Comparison of ENCODE assay signal across 8 cellular contexts in the genomic region with DNA sequence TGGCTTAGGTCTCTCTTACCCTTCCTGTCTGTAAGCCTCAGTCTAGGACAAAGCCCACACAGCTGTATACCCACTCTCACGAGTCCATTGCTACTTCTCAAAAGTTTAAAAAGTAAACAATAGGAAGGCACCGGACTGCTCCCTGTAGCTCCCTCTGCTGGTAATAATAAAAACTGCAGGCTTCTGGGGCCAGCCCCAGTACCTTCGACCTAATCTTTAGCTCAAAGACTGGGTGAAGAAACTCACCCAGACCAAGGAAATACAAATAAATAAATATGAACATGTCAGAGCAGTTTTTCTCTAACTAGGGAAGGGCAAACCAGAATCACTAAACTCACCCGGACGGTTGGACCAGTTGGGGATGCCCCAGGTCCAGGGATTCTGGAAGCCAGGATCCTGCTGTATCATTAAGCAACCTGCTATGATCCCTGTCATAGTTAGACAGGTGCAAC. TPM values are rescaled to one million over a fixed set of nuclear protein-coding genes. Genes with fewer than 3 reads are reported as not detected.
DNase-seq lines count a peak whose midpoint lies in the region; ATAC-seq and TF ChIP-seq lines count a peak whose summit lies in the region.

No MANE protein-coding gene starts in this region.

- intact Hi-C loops in activated CD8-positive, alpha-beta T cell treated with anti-CD3 and anti-CD28 coated beads for 36 hours (cut with micrococcal nuclease), result no loop called here

- TF ChIP-seq CTCF in AG04449 (IDR thresholded peaks at IDR 0.05; ENCODE audit: insufficient read depth, low read length, missing control alignments) (peak; percentile 62), GM13976 (IDR thresholded peaks at IDR 0.05; ENCODE audit: borderline replicate concordance, control extremely low read depth, extremely low read depth, insufficient read depth, missing control alignments) (peak; percentile 75)
- TF ChIP-seq CTCF in activated CD8-positive, alpha-beta T cell treated with anti-CD3 and anti-CD28 coated beads for 36 hours (IDR thresholded peaks at IDR 0.05), result peak; percentile 94

- in situ Hi-C loops in GM13976 (cut with MboI; ENCODE audit: low sequenced_read_pairs, unreplicated experiment), result no loop called here

- CTCF ChIA-PET in AG04449 (lab: Yijun Ruan, JAX), result interaction anchor here (0.7 to 8.8 kb wide), 47 partner anchors 9 to 352 kb away, joined by 3 to 134 read pairs (median 7); a partner anchor contains a TSS
- CTCF ChIA-PET in activated CD8-positive, alpha-beta T cell treated with anti-CD3 and anti-CD28 coated beads for 36 hours (lab: Charles Lee), result interaction anchor here (0.6 to 4.1 kb wide), 64 partner anchors 9 to 660 kb away, joined by 3 to 79 read pairs (median 4); a partner anchor contains a TSS

- peaks cover 25% of the 10 kb centered on the region for H3K36me3 Mint-ChIP-seq in activated CD8-positive, alpha-beta T cell treated with anti-CD3 and anti-CD28 coated beads for 36 hours (ENCODE audit: low read depth)
- H3K36me3 Mint-ChIP-seq in naive thymus-derived CD8-positive, alpha-beta T cell, result peaks cover 0 to 42% (median 5%) of the 10 kb centered on the region in 3 donors

- DNase-seq in AG04449 (ENCODE audit: low read depth, low spot score) (no peak), GM13976 (ENCODE audit: low spot score) (peak; percentile 80), NCI-H82 treated with DMSO at 0.1 percent for 48 hours (lab: John Stamatoyannopoulos, UW; ENCODE audit: unreplicated experiment) (peak; percentile 15), epidermal melanocyte (ENCODE audit: insufficient read length, low spot score) (peak; percentile 89), superior temporal gyrus (ENCODE audit: extremely low spot score) (peak; percentile 84)
- DNase-seq in activated CD8-positive, alpha-beta T cell treated with anti-CD3 and anti-CD28 coated beads for 36 hours, result peak; percentile 71
- peak in 9 of 10 donors; percentile 29 to 75 (median 64) for DNase-seq in naive thymus-derived CD8-positive, alpha-beta T cell

- peak; percentile 65 for ATAC-seq in activated CD8-positive, alpha-beta T cell treated with anti-CD3 and anti-CD28 coated beads for 36 hours
- ATAC-seq in naive thymus-derived CD8-positive, alpha-beta T cell, result peak; percentile 33 to 48
- ATAC-seq in GM19324 (IDR thresholded peaks at IDR 0.05; ENCODE audit: low FRiP score, unreplicated experiment), result no peak

- H3K4me1 Mint-ChIP-seq in activated CD8-positive, alpha-beta T cell treated with anti-CD3 and anti-CD28 coated beads for 36 hours (ENCODE audit: low read depth), result peaks cover 20% of the 10 kb centered on the region
- peaks cover 23 to 43% (median 38%) of the 10 kb centered on the region in 4 donors for H3K4me1 Mint-ChIP-seq in naive thymus-derived CD8-positive, alpha-beta T cell

- H3K4me3 ChIP-seq in AG04449 (ENCODE audit: low read depth, low read length), result no peak overlapping the region

- no peak overlapping the region for H3K27ac Mint-ChIP-seq in activated CD8-positive, alpha-beta T cell treated with anti-CD3 and anti-CD28 coated beads for 36 hours
- H3K27ac Mint-ChIP-seq in naive thymus-derived CD8-positive, alpha-beta T cell, result peak overlapping the region in 9 of 10 donors; percentile 37 to 85 (median 73)

- no peak overlapping the region for H3K4me3 Mint-ChIP-seq in activated CD8-positive, alpha-beta T cell treated with anti-CD3 and anti-CD28 coated beads for 36 hours
- no peak overlapping the region for H3K4me3 Mint-ChIP-seq in naive thymus-derived CD8-positive, alpha-beta T cell

- H3K27me3 Mint-ChIP-seq in activated CD8-positive, alpha-beta T cell treated with anti-CD3 and anti-CD28 coated beads for 36 hours, result no peaks in the 10 kb centered on the region
- H3K27me3 Mint-ChIP-seq in naive thymus-derived CD8-positive, alpha-beta T cell, result no peaks in the 10 kb centered on the region

- POLR2A ChIA-PET in AG04449 (lab: Yijun Ruan, JAX), result interaction anchor here (1.1 to 1.4 kb wide), 2 partner anchors 12 to 16 kb away, joined by 3 to 10 read pairs; a partner anchor contains a TSS
- POLR2A ChIA-PET in activated CD8-positive, alpha-beta T cell treated with anti-CD3 and anti-CD28 coated beads for 36 hours (lab: Charles Lee), result interaction anchor here (0.5 to 4.3 kb wide), 13 partner anchors 8 to 304 kb away, joined by 3 to 19 read pairs (median 4); a partner anchor contains a TSS
- POLR2A ChIA-PET in naive thymus-derived CD8-positive, alpha-beta T cell (lab: Charles Lee), result interaction anchor here (0.7 to 2.2 kb wide), 16 partner anchors 8 to 131 kb away, joined by 3 to 14 read pairs (median 5); a partner anchor contains a TSS

- no peaks in the 10 kb centered on the region for H3K9me3 Mint-ChIP-seq in activated CD8-positive, alpha-beta T cell treated with anti-CD3 and anti-CD28 coated beads for 36 hours
- H3K9me3 Mint-ChIP-seq in naive thymus-derived CD8-positive, alpha-beta T cell, result no peaks in the 10 kb centered on the region

RNA-seq across cellular contexts. Expression of a gene that starts 5.0 kb away (rescaled TPM):
- total RNA-seq in activated CD8-positive, alpha-beta T cell treated with anti-CD3 and anti-CD28 coated beads for 36 hours, result 10 to 100 TPM; 36.5 to 44.7 TPM
- total RNA-seq in naive thymus-derived CD8-positive, alpha-beta T cell, result 10 to 100 TPM; 80.2 to 91.5 TPM
- 10 to 100 TPM; 18.8 to 22.3 (median 20.7) TPM for polyA plus RNA-seq in naive thymus-derived CD8-positive, alpha-beta T cell

RNA-seq across cellular contexts. Expression of a gene that starts 11.8 kb away (rescaled TPM):
- 10 to 100 TPM; 67.1 to 74.3 TPM for total RNA-seq in activated CD8-positive, alpha-beta T cell treated with anti-CD3 and anti-CD28 coated beads for 36 hours
- total RNA-seq in naive thymus-derived CD8-positive, alpha-beta T cell, result 10 to 100 TPM; 74.3 to 77.4 TPM
- 10 to 100 TPM; 80.5 to 85.6 (median 85.3) TPM for polyA plus RNA-seq in naive thymus-derived CD8-positive, alpha-beta T cell

RNA-seq across cellular contexts. Expression of a gene that starts 28.5 kb away (rescaled TPM):
- 10 to 100 TPM; 57.8 to 58.9 TPM for total RNA-seq in activated CD8-positive, alpha-beta T cell treated with anti-CD3 and anti-CD28 coated beads for 36 hours
- total RNA-seq in naive thymus-derived CD8-positive, alpha-beta T cell, result 100 to 1,000 TPM; 113 to 117 TPM
- 100 to 1,000 TPM; 109 to 121 (median 119) TPM for polyA plus RNA-seq in naive thymus-derived CD8-positive, alpha-beta T cell

RNA-seq across cellular contexts. Expression of a gene that starts 36.2 kb away (rescaled TPM):
- 100 to 1,000 TPM; 342 TPM for total RNA-seq in activated CD8-positive, alpha-beta T cell treated with anti-CD3 and anti-CD28 coated beads for 36 hours
- total RNA-seq in naive thymus-derived CD8-positive, alpha-beta T cell, result 10 to 100 TPM; 60.0 to 66.0 TPM
- polyA plus RNA-seq in naive thymus-derived CD8-positive, alpha-beta T cell, result 100 to 1,000 TPM; 268 to 362 (median 276) TPM

RNA-seq across cellular contexts. Expression of a gene that starts 54.9 kb away (rescaled TPM):
- total RNA-seq in activated CD8-positive, alpha-beta T cell treated with anti-CD3 and anti-CD28 coated beads for 36 hours, result 1 to 10 TPM; 7.0 to 7.2 TPM
- 1 to 10 TPM; 3.8 to 4.1 TPM for total RNA-seq in naive thymus-derived CD8-positive, alpha-beta T cell
- 1 to 10 TPM; 2.8 to 4.3 (median 4.2) TPM for polyA plus RNA-seq in naive thymus-derived CD8-positive, alpha-beta T cell
